Comparison of ENCODE assay signal across 8 cellular contexts in the genomic region with DNA sequence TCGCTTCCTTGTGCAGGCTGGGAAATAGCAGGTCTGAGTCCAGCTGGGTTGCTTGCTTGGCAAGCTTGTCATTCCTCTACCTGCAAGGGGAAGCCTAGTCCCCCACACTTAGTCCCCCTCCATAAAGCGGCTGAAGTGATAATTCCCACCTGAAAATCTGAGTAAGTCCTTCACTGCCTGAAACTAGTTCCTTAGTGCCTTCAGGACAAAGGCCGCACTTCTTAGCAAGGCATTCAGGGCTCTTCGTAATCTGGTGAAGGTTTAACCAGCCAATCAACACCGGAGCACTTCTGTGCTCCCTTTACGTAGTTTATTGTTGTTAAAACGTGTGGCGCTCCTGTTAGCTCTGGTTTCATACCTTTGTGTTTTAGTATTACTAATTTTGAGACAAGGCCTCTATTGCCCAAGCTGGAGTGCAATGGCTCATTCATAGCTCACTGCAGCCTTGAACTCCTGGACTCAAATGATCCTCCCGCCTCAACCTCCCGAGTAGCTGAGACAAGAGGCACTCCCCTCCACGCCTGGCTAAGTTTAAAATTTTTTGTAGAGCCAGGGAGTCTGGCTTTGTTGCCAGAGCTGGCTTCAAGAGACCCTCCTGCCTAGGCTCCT.
DNase-seq lines count a peak whose midpoint lies in the region; ATAC-seq and TF ChIP-seq lines count a peak whose summit lies in the region.

No MANE protein-coding gene starts in this region.

- H3K4me2 ChIP-seq in DOHH2 (ENCODE audit: low read length) (peak overlapping the region; percentile 94), Loucy (ENCODE audit: low read depth, low read length, poor library complexity, severe bottlenecking) (peak overlapping the region; percentile 97)

- H3K4me1 Mint-ChIP-seq in effector memory CD8-positive, alpha-beta T cell (ENCODE audit: low read depth in 2 of 2): peaks cover 18 to 22% of the 10 kb centered on the region in 2 donors

- ATAC-seq in effector memory CD8-positive, alpha-beta T cell (replicated peaks): no peak
- no peak for ATAC-seq in GM19455 (IDR thresholded peaks at IDR 0.05; ENCODE audit: unreplicated experiment)

- H4K20me1 ChIP-seq in DOHH2 (ENCODE audit: control insufficient read depth, insufficient read depth, low read depth, low read length): no peaks in the 10 kb centered on the region
- H4K20me1 ChIP-seq in Loucy (ENCODE audit: insufficient read depth, low read length, poor library complexity, severe bottlenecking): no peaks in the 10 kb centered on the region

- H3F3A ChIP-seq in DOHH2 (ENCODE audit: control insufficient read depth, insufficient read depth) (no peaks in the 10 kb centered on the region), Loucy (ENCODE audit: low read depth) (no peaks in the 10 kb centered on the region)

- H3K79me2 ChIP-seq in DOHH2 (ENCODE audit: control insufficient read depth, low read length) (peaks cover 51% of the 10 kb centered on the region), Loucy (ENCODE audit: insufficient read depth, low read length) (peaks cover 39% of the 10 kb centered on the region)

- no peaks in the 10 kb centered on the region for H3K9me3 ChIP-seq in DOHH2 (ENCODE audit: control insufficient read depth, insufficient read depth, low read length)
- H3K9me3 ChIP-seq in Loucy (ENCODE audit: insufficient read depth, low read depth, low read length): no peaks in the 10 kb centered on the region
- no peaks in the 10 kb centered on the region for H3K9me3 ChIP-seq in neuron (ENCODE audit: low read length)

- no peaks in the 10 kb centered on the region for H3K27me3 ChIP-seq in DOHH2 (ENCODE audit: control insufficient read depth, low read length)
- H3K27me3 ChIP-seq in Loucy (ENCODE audit: insufficient read depth, low read length, poor library complexity, severe bottlenecking): no peaks in the 10 kb centered on the region
- H3K27me3 ChIP-seq in neuron (ENCODE audit: insufficient read depth, low read length): no peaks in the 10 kb centered on the region

- H3K4me3 Mint-ChIP-seq in effector memory CD8-positive, alpha-beta T cell: peak overlapping the region; percentile 94 to 95

- peaks cover 8% of the 10 kb centered on the region for H3K36me3 Mint-ChIP-seq in effector memory CD8-positive, alpha-beta T cell (ENCODE audit: insufficient read depth)

- H3K9me2 ChIP-seq in DOHH2 (replicated peaks; ENCODE audit: control insufficient read depth, low read length) (no peaks in the 10 kb centered on the region), Loucy (replicated peaks; ENCODE audit: low read depth, low read length) (no peaks in the 10 kb centered on the region)

- TF ChIP-seq CTCF in DOHH2 (IDR thresholded peaks at IDR 0.05; ENCODE audit: low read depth, low read length, poor library complexity, severe bottlenecking): no peak
- TF ChIP-seq CTCF in Loucy (conservative IDR thresholded peaks at IDR 0.05; ENCODE audit: low read length): no peak

- H3K4me3 ChIP-seq in DOHH2 (ENCODE audit: low read length): peak overlapping the region; percentile 87
- peak overlapping the region; percentile 85 for H3K4me3 ChIP-seq in Loucy (ENCODE audit: low read length, poor library complexity, severe bottlenecking)
- H3K4me3 ChIP-seq in neuron (ENCODE audit: low read length): peak overlapping the region; percentile 100

- no peaks in the 10 kb centered on the region for H3K9me3 Mint-ChIP-seq in effector memory CD8-positive, alpha-beta T cell

- H3K9ac ChIP-seq in Loucy (ENCODE audit: low read depth, low read length, poor library complexity, severe bottlenecking): peak overlapping the region; percentile 94

- no peak overlapping the region for H3K27ac ChIP-seq in DOHH2 (ENCODE audit: low read depth, low read length)

- DNase-seq in effector memory CD8-positive, alpha-beta T cell: no peak
- DNase-seq in DMS53 treated with DMSO at 0.1 percent for 48 hours (lab: John Stamatoyannopoulos, UW; ENCODE audit: unreplicated experiment): no peak
- DNase-seq in AG08395 (ENCODE audit: low spot score): no peak
- DNase-seq in hippocampal formation (lab: John Stamatoyannopoulos, UW): no peak

- peak overlapping the region; percentile 95 to 97 for H3K27ac Mint-ChIP-seq in effector memory CD8-positive, alpha-beta T cell

- H2AFZ ChIP-seq in Loucy (ENCODE audit: low read length): no peak overlapping the region
- peak overlapping the region; percentile 20 for H2AFZ ChIP-seq in neuron (ENCODE audit: low read depth, low read length)

- H3K36me3 ChIP-seq in DOHH2 (ENCODE audit: control insufficient read depth, low read length) (no peaks in the 10 kb centered on the region; the same call in 1 of the 2 replicates), Loucy (ENCODE audit: insufficient read depth, low read length) (no peaks in the 10 kb centered on the region), neuron (ENCODE audit: insufficient read depth, low read length) (no peaks in the 10 kb centered on the region)

- H3K27me3 Mint-ChIP-seq in effector memory CD8-positive, alpha-beta T cell: no peaks in the 10 kb centered on the region

- H3K4me1 ChIP-seq in DOHH2 (ENCODE audit: control insufficient read depth, low read length) (peaks cover 18% of the 10 kb centered on the region), Loucy (ENCODE audit: insufficient read depth, low read length, poor library complexity, severe bottlenecking) (peaks cover 23% of the 10 kb centered on the region), neuron (ENCODE audit: insufficient read depth, low read length) (peaks cover 26% of the 10 kb centered on the region)
